1 cellular context compared by ENCODE assay signal in the genomic region with DNA sequence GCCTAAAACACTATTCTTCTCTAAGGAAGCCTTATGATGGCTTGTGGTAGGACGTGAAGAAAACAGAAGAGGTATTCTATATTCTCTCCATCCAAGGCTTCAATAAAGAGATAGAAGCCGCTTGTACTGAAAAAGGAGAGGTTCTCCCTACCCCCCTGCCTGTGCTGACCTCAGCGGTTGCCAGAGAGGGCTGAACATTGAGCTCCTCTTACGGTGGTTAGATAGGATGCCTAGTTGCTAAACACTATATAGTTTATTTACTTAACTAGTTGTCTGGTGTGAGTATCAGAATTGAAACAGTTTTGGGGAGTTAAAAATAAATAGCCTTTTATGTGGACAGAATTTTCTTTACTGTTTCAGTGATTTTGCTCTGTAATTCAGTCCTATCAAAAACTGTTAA.
TF ChIP-seq lines count a peak whose summit lies in the region.

No MANE protein-coding gene starts in this region.

TF ChIP-seq in K562, 482 proteins besides CTCF, POLR2A, EP300 and RAD21 (continued from another document):
- TF ChIP-seq, protein P1, sequence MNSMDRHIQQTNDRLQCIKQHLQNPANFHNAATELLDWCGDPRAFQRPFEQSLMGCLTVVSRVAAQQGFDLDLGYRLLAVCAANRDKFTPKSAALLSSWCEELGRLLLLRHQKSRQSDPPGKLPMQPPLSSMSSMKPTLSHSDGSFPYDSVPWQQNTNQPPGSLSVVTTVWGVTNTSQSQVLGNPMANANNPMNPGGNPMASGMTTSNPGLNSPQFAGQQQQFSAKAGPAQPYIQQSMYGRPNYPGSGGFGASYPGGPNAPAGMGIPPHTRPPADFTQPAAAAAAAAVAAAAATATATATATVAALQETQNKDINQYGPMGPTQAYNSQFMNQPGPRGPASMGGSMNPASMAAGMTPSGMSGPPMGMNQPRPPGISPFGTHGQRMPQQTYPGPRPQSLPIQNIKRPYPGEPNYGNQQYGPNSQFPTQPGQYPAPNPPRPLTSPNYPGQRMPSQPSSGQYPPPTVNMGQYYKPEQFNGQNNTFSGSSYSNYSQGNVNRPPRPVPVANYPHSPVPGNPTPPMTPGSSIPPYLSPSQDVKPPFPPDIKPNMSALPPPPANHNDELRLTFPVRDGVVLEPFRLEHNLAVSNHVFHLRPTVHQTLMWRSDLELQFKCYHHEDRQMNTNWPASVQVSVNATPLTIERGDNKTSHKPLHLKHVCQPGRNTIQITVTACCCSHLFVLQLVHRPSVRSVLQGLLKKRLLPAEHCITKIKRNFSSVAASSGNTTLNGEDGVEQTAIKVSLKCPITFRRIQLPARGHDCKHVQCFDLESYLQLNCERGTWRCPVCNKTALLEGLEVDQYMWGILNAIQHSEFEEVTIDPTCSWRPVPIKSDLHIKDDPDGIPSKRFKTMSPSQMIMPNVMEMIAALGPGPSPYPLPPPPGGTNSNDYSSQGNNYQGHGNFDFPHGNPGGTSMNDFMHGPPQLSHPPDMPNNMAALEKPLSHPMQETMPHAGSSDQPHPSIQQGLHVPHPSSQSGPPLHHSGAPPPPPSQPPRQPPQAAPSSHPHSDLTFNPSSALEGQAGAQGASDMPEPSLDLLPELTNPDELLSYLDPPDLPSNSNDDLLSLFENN (IDR thresholded peaks at IDR 0.05; ENCODE audit: low read depth in 2 of 2, low read length in 2 of 2), result no peak
